Comparison of ENCODE assay signal across 23 cellular contexts in genomic region chr15:64906402-64906801, GRCh38. TPM values are rescaled to one million over a fixed set of nuclear protein-coding genes. Genes with fewer than 3 reads are reported as not detected.
DNase-seq lines count a peak whose midpoint lies in the region; ATAC-seq, FAIRE-seq and TF ChIP-seq lines count a peak whose summit lies in the region.
"Had no signal": no experiment of that assay in that cellular context is flagged by ENCODE, and none has a peak within 500 bp of the region (broad histone marks: within the 10 kb centered on the region; RNA-seq: fewer than 3 reads in every experiment).

No MANE protein-coding gene starts in this region.

- no peak for ATAC-seq in activated naive CD8-positive, alpha-beta T cell treated with anti-CD3 and anti-CD28 coated beads, Interleukin-2, amount 10 ng/mL, durations not matched to agents 7 days and 5 days (ENCODE audit: low read depth)
- ATAC-seq in activated naive CD8-positive, alpha-beta T cell treated with anti-CD3 and anti-CD28 coated beads, Interleukin-2, amount 50 U/mL, for 24 hours: no peak
- no peak for ATAC-seq in GM21381 (IDR thresholded peaks at IDR 0.05; ENCODE audit: unreplicated experiment)
- ATAC-seq: CD8-positive, alpha-beta T cell had no signal

- H3K27me3 Mint-ChIP-seq in activated naive CD8-positive, alpha-beta T cell treated with anti-CD3 and anti-CD28 coated beads, Interleukin-2, amount 10 ng/mL, durations not matched to agents 7 days and 5 days: peaks cover 12% of the 10 kb centered on the region
- peaks cover 5% of the 10 kb centered on the region for H3K27me3 Mint-ChIP-seq in activated naive CD8-positive, alpha-beta T cell treated with anti-CD3 and anti-CD28 coated beads, Interleukin-2, amount 50 U/mL, for 24 hours

- no peak for TF ChIP-seq POLR2A in H1 (IDR thresholded peaks at IDR 0.05; ENCODE audit: control extremely low read depth in 1 of 2, low read depth in 2 of 2, low read length in 2 of 2)

- TF ChIP-seq CTCF in HEK293 (tag by site-specific recombination; IDR thresholded peaks at IDR 0.05) (no peak), H1 (IDR thresholded peaks at IDR 0.05; ENCODE audit: control extremely low read depth in 1 of 3, insufficient read depth in 1 of 3, low read depth in 1 of 3, low read length in 3 of 3) (no peak), kidney (IDR thresholded peaks at IDR 0.05; ENCODE audit: borderline replicate concordance, extremely low read depth, insufficient read depth) (no peak), WERI-Rb-1 (IDR thresholded peaks at IDR 0.05; ENCODE audit: low read depth, low read length) (no peak)

- 0 out of 2 replicates have a peak overlapping the region, but pooled peaks have one; percentile 72 for H2BK20ac ChIP-seq in H1 (ENCODE audit: low read length)

- H3K56ac ChIP-seq in H1 (replicated peaks; ENCODE audit: insufficient read length, low read depth, low read length): no peak overlapping the region

- no peak overlapping the region; the same call in 1 of the 2 replicates for H2BK15ac ChIP-seq in H1 (ENCODE audit: low read length)

- H3K27me3 ChIP-seq in H1 (replicated peaks in 1 of 4; ENCODE audit: control insufficient read depth in 3 of 4, extremely low read depth in 1 of 4, insufficient read depth in 3 of 4, low read length in 3 of 4) (peaks cover 0 to 4% (median 1%) of the 10 kb centered on the region in 4 experiments; a peak in 4 of 7 replicates), WERI-Rb-1 (ENCODE audit: insufficient read depth, low read depth, severe bottlenecking) (no peaks in the 10 kb centered on the region)
- H3K27me3 ChIP-seq: BLaER1 had no signal

- no peak overlapping the region for H4K5ac ChIP-seq in H1 (ENCODE audit: insufficient read length, low read depth, low read length)

- H4K91ac ChIP-seq in H1 (replicated peaks; ENCODE audit: insufficient read length, low read length): no peak overlapping the region

- peaks cover 2% of the 10 kb centered on the region for H3K36me3 Mint-ChIP-seq in activated naive CD8-positive, alpha-beta T cell treated with anti-CD3 and anti-CD28 coated beads, Interleukin-2, amount 10 ng/mL, durations not matched to agents 7 days and 5 days
- peaks cover 2% of the 10 kb centered on the region for H3K36me3 Mint-ChIP-seq in activated naive CD8-positive, alpha-beta T cell treated with anti-CD3 and anti-CD28 coated beads, Interleukin-2, amount 50 U/mL, for 24 hours (ENCODE audit: low read depth)
- H3K36me3 Mint-ChIP-seq: CD8-positive, alpha-beta T cell had no signal

- CTCF ChIA-PET in HEK293 (lab: Yijun Ruan, JAX): interaction anchor here (0.6 kb wide), 1 partner anchor 73 kb away, joined by 3 read pairs; no protein-coding TSS in a partner anchor
- CTCF ChIA-PET in H1 (lab: Charles Lee; ENCODE audit: partially characterized antibody): interaction anchor here (0.8 to 3.1 kb wide), 16 partner anchors 12 to 173 kb away, joined by 3 to 22 read pairs (median 6); no protein-coding TSS in a partner anchor

- no peak overlapping the region for H3K23ac ChIP-seq in H1 (ENCODE audit: insufficient read length)

- peak overlapping the region; percentile 26 for H3K27ac Mint-ChIP-seq in activated naive CD8-positive, alpha-beta T cell treated with anti-CD3 and anti-CD28 coated beads, Interleukin-2, amount 10 ng/mL, durations not matched to agents 7 days and 5 days
- H3K27ac Mint-ChIP-seq in activated naive CD8-positive, alpha-beta T cell treated with anti-CD3 and anti-CD28 coated beads, Interleukin-2, amount 50 U/mL, for 24 hours: no peak overlapping the region
- H3K27ac Mint-ChIP-seq: B cell; CD8-positive, alpha-beta T cell; H9; HFFc6 had no signal

- 98% methylated on average over 3 of the region's 3 CpGs; no CpG with 5 or more reads in 1 of the 2 experiments for WGBS in H1 (ENCODE audit: extremely low coverage in 1 of 2, insufficient coverage in 1 of 2, insufficient read length in 1 of 2, insufficient replicate concordance in 2 of 2, low coverage in 1 of 2, low lambda C conversion rate in 2 of 2, missing lambda C conversion rate in 1 of 2), 2 experiments

- no peak overlapping the region for H2AFZ ChIP-seq in H1 (ENCODE audit: low read length)

- no peaks in the 10 kb centered on the region; the same call in 1 of the 2 replicates for H3K4me1 ChIP-seq in HEK293 (ENCODE audit: control insufficient read depth, insufficient read depth, low read length)
- peaks cover 0 to 8% (median 3%) of the 10 kb centered on the region in 4 experiments; a peak in 5 of 7 replicates for H3K4me1 ChIP-seq in H1 (replicated peaks in 1 of 4; ENCODE audit: control insufficient read depth in 3 of 4, insufficient read depth in 4 of 4, low read length in 3 of 4)
- peaks cover 0 to 6% of the 10 kb centered on the region in 2 donors for H3K4me1 ChIP-seq in kidney (ENCODE audit: control insufficient read depth in 1 of 2, insufficient read depth in 1 of 2, low read depth in 1 of 2, low read length in 2 of 2)
- H3K4me1 ChIP-seq: Caco-2 had no signal

- H4K20me1 ChIP-seq in H1 (replicated peaks in 1 of 2; ENCODE audit: control insufficient read depth in 1 of 2, insufficient read depth in 2 of 2, low read length in 2 of 2): no peaks in the 10 kb centered on the region
- H4K20me1 ChIP-seq: BLaER1 had no signal

- H3K4me3 ChIP-seq in HEK293 (ENCODE audit: low read depth, low read length) (no peak overlapping the region), H1 (ENCODE audit: extremely low read depth in 1 of 4, insufficient read depth in 2 of 4, low read depth in 3 of 4, low read length in 4 of 4) (no peak overlapping the region), kidney (ENCODE audit: low read length in 2 of 2) (no peak overlapping the region), WERI-Rb-1 (ENCODE audit: low read depth, low read length) (no peak overlapping the region)
- H3K4me3 ChIP-seq: BLaER1, GM23248 had no signal

- no peak overlapping the region for H3K4me3 Mint-ChIP-seq in activated naive CD8-positive, alpha-beta T cell treated with anti-CD3 and anti-CD28 coated beads, Interleukin-2, amount 10 ng/mL, durations not matched to agents 7 days and 5 days
- H3K4me3 Mint-ChIP-seq in activated naive CD8-positive, alpha-beta T cell treated with anti-CD3 and anti-CD28 coated beads, Interleukin-2, amount 50 U/mL, for 24 hours: no peak overlapping the region
- H3K4me3 Mint-ChIP-seq: CD8-positive, alpha-beta T cell; HFFc6 had no signal

- H4K8ac ChIP-seq in H1 (ENCODE audit: extremely low read depth, insufficient read depth, low read length): no peak overlapping the region

- no peak overlapping the region for H3K14ac ChIP-seq in H1 (ENCODE audit: insufficient read length)

- no peak for FAIRE-seq in H1 (lab: Jason Lieb, UNC)
- no peak for FAIRE-seq in kidney (lab: Jason Lieb, UNC)
- FAIRE-seq: A204.1, G401.6, GM12892 had no signal

- no peak overlapping the region for H3K4me2 ChIP-seq in H1 (ENCODE audit: insufficient read depth in 1 of 2, low read depth in 2 of 2, low read length in 2 of 2)

- no peak for TF ChIP-seq EP300 in H1 (IDR thresholded peaks at IDR 0.05; ENCODE audit: borderline replicate concordance in 1 of 2, low read depth in 2 of 2, low read length in 2 of 2)

- no peaks in the 10 kb centered on the region for H3K79me1 ChIP-seq in H1 (ENCODE audit: low read depth, low read length)

- H3K9ac ChIP-seq in H1 (replicated peaks in 1 of 4; ENCODE audit: extremely low read depth in 1 of 4, low read depth in 3 of 4, low read length in 3 of 4): no peak overlapping the region
- H3K9ac ChIP-seq in kidney (ENCODE audit: low read length in 2 of 2): no peak overlapping the region
- H3K9ac ChIP-seq: BLaER1, GM23248 had no signal

- DNase-seq in activated naive CD8-positive, alpha-beta T cell treated with anti-CD3 and anti-CD28 coated beads, Interleukin-2, amount 10 ng/mL, durations not matched to agents 7 days and 5 days: no peak
- DNase-seq in activated naive CD8-positive, alpha-beta T cell treated with anti-CD3 and anti-CD28 coated beads, Interleukin-2, amount 50 U/mL, for 24 hours: no peak
- no peak for DNase-seq in H1 (ENCODE audit: low read depth in 1 of 2, low spot score in 2 of 2)
- DNase-seq in kidney: peak; percentile 37
- no peak for DNase-seq in WERI-Rb-1
- no peak for DNase-seq in NCI-H2227 (lab: John Stamatoyannopoulos, UW; ENCODE audit: unreplicated experiment)
- DNase-seq: Caco-2; CD4-positive, CD25-positive, alpha-beta regulatory T cell; CD8-positive, alpha-beta T cell; DMS153; DND-41; GM23248; H9; HFFc6 had no signal

- H2BK120ac ChIP-seq in H1 (replicated peaks; ENCODE audit: low read depth, low read length): no peak overlapping the region

- TF ChIP-seq RAD21 in H1 (IDR thresholded peaks at IDR 0.05 in 1 of 2, conservative IDR thresholded peaks at IDR 0.05 in 1 of 2; ENCODE audit: low read depth in 2 of 2, low read length in 2 of 2): no peak

- H3K9me3 Mint-ChIP-seq in activated naive CD8-positive, alpha-beta T cell treated with anti-CD3 and anti-CD28 coated beads, Interleukin-2, amount 10 ng/mL, durations not matched to agents 7 days and 5 days: no peaks in the 10 kb centered on the region
- no peaks in the 10 kb centered on the region for H3K9me3 Mint-ChIP-seq in activated naive CD8-positive, alpha-beta T cell treated with anti-CD3 and anti-CD28 coated beads, Interleukin-2, amount 50 U/mL, for 24 hours
- H3K9me3 Mint-ChIP-seq: CD8-positive, alpha-beta T cell had no signal

- no peak overlapping the region for H3K4ac ChIP-seq in H1 (replicated peaks; ENCODE audit: insufficient read length, low read depth, low read length)

- no peak overlapping the region for H2BK5ac ChIP-seq in H1 (ENCODE audit: low read depth, low read length)

- peaks cover 35% of the 10 kb centered on the region for H3K4me1 Mint-ChIP-seq in activated naive CD8-positive, alpha-beta T cell treated with anti-CD3 and anti-CD28 coated beads, Interleukin-2, amount 10 ng/mL, durations not matched to agents 7 days and 5 days
- H3K4me1 Mint-ChIP-seq in activated naive CD8-positive, alpha-beta T cell treated with anti-CD3 and anti-CD28 coated beads, Interleukin-2, amount 50 U/mL, for 24 hours: peaks cover 36% of the 10 kb centered on the region

- H2BK12ac ChIP-seq in H1 (ENCODE audit: low read depth, low read length): no peak overlapping the region

- no peaks in the 10 kb centered on the region for H3K79me2 ChIP-seq in H1 (ENCODE audit: control insufficient read depth in 1 of 2, insufficient read depth in 2 of 2, low read length in 2 of 2)

- no peak overlapping the region for H2AK5ac ChIP-seq in H1 (ENCODE audit: low read depth, low read length)

- intact Hi-C loops in kidney (cut with DNase I): loop anchor here (10.0 kb wide), 2 partner anchors 62 to 172 kb away; partner anchors contain the start of gene PLEKHO2

- no peaks in the 10 kb centered on the region for H3K9me3 ChIP-seq in HEK293 (ENCODE audit: control insufficient read depth, insufficient read depth, low read depth, low read length)
- H3K9me3 ChIP-seq in H1 (ENCODE audit: insufficient read depth in 2 of 2, low read depth in 1 of 2, low read length in 1 of 2): peaks cover 17 to 20% of the 10 kb centered on the region in 2 experiments
- H3K9me3 ChIP-seq in kidney (ENCODE audit: control insufficient read depth in 1 of 2, low read length in 2 of 2): no peaks in the 10 kb centered on the region
- H3K9me3 ChIP-seq in WERI-Rb-1 (ENCODE audit: severe bottlenecking): peaks cover 5% of the 10 kb centered on the region

- H3K27ac ChIP-seq in HEK293 (ENCODE audit: extremely low read depth, low read depth, low read length) (no peak overlapping the region), H1 (ENCODE audit: low read depth, low read length) (no peak overlapping the region), kidney (ENCODE audit: low read depth in 2 of 2, low read length in 2 of 2) (no peak overlapping the region), WERI-Rb-1 (no peak overlapping the region)
- H3K27ac ChIP-seq: 22Rv1, BLaER1, C4-2B, GM23248 had no signal

- H3K23me2 ChIP-seq in H1 (ENCODE audit: low read depth, low read length): peaks cover 3% of the 10 kb centered on the region

- H3K36me3 ChIP-seq in HEK293 (ENCODE audit: control insufficient read depth in 2 of 2, insufficient read depth in 1 of 2, low read length in 2 of 2) (no peaks in the 10 kb centered on the region), H1 (ENCODE audit: control insufficient read depth in 2 of 4, insufficient read depth in 4 of 4, low read length in 3 of 4) (no peaks in the 10 kb centered on the region), kidney (ENCODE audit: control insufficient read depth in 1 of 2, insufficient read depth in 2 of 2, low read length in 2 of 2) (no peaks in the 10 kb centered on the region), WERI-Rb-1 (no peaks in the 10 kb centered on the region)
- H3K36me3 ChIP-seq: BLaER1 had no signal

- no peak overlapping the region for H3K18ac ChIP-seq in H1 (ENCODE audit: extremely low read depth, low read length)

- POLR2A ChIA-PET in activated naive CD8-positive, alpha-beta T cell treated with anti-CD3 and anti-CD28 coated beads, Interleukin-2, amount 10 ng/mL, durations not matched to agents 7 days and 5 days (lab: Charles Lee): interaction anchor here (0.6 to 6.4 kb wide), 2 partner anchors 13 to 69 kb away, joined by 3 to 44 read pairs; no protein-coding TSS in a partner anchor
- POLR2A ChIA-PET in HEK293 (lab: Yijun Ruan, JAX) (no interaction called here), H1 (lab: Charles Lee; ENCODE audit: partially characterized antibody) (interaction anchor here (0.6 to 3.0 kb wide), 6 partner anchors 9 to 176 kb away, joined by 3 to 10 read pairs (median 4); no protein-coding TSS in a partner anchor)

RNA-seq across cellular contexts. Expression of gene ANKDD1A, which starts 5.3 kb away (rescaled TPM):
- 10 to 100 TPM; 10.9 to 12.6 TPM for total RNA-seq in activated naive CD8-positive, alpha-beta T cell treated with anti-CD3 and anti-CD28 coated beads, Interleukin-2, amount 10 ng/mL, durations not matched to agents 7 days and 5 days
- total RNA-seq in H1 (2021; fragmentation: NEBNext Ultra II Directional; extraction: Animal tissue kit (Norgen Biotek cat#: 25700)): 5.0 and 5.7 TPM in 2 replicates
- polyA plus RNA-seq in H1 (2011; rRNA removed) (4.1 and 6.8 TPM in 2 replicates), kidney (ENCODE audit: insufficient read depth, low read depth, low replicate concordance) (1.9 TPM)
- polyA plus RNA-seq in H1 (2011; cell fraction: cytosol; rRNA removed): 5.8 TPM
- 24.6 TPM for polyA plus RNA-seq in H1 (2011; cell fraction: nucleus; rRNA removed)
- 3.7 to 5.5 TPM (median 4.6 TPM) in 4 replicates for polyA plus RNA-seq in H1 (2012, experiment 1 of 2)
- polyA plus RNA-seq in H1 (2012, experiment 2 of 2): 1.8 TPM
- polyA plus RNA-seq in H1 (2013, experiment 1 of 2): 2.9 TPM
- polyA plus RNA-seq in H1 (2013, experiment 2 of 2): 3.0 TPM
- polyA minus RNA-seq in H1 (2011; rRNA and poly(A)+ RNA removed): 7.9 and 11.9 TPM in 2 replicates
- 3.4 TPM for polyA minus RNA-seq in H1 (2011; cell fraction: cytosol; rRNA and poly(A)+ RNA removed)
- 20.7 TPM for polyA minus RNA-seq in H1 (2011; cell fraction: nucleus; rRNA and poly(A)+ RNA removed)
- total RNA-seq in kidney: 8.0 TPM
